In genomic region chr1:109499081-109499480, GRCh38 we compare ENCODE assay signal across 1 cellular context.
TF ChIP-seq lines count a peak whose summit lies in the region.

No MANE protein-coding gene starts in this region.

TF ChIP-seq in IMR-90, 13 proteins besides CTCF, POLR2A, EP300 and RAD21:
- TF ChIP-seq RCOR1 (IDR thresholded peaks at IDR 0.05; ENCODE audit: insufficient replicate concordance, low read length): no peak
- no peak for TF ChIP-seq USF2 (IDR thresholded peaks at IDR 0.05; ENCODE audit: low read depth, low read length)
- no peak for TF ChIP-seq MAFK (IDR thresholded peaks at IDR 0.05; ENCODE audit: low read depth, low read length)
- TF ChIP-seq FOS (IDR thresholded peaks at IDR 0.05; ENCODE audit: low read depth, low read length): no peak
- no peak for TF ChIP-seq SMC3 (IDR thresholded peaks at IDR 0.05; ENCODE audit: low read depth, low read length)
- TF ChIP-seq MXI1 (IDR thresholded peaks at IDR 0.05; ENCODE audit: borderline replicate concordance, low read depth, low read length): no peak
- no peak for TF ChIP-seq RFX5 (IDR thresholded peaks at IDR 0.05; ENCODE audit: low read depth, low read length)
- no peak for TF ChIP-seq MAZ (IDR thresholded peaks at IDR 0.05; ENCODE audit: borderline replicate concordance, low read depth, low read length)
- no peak for TF ChIP-seq BHLHE40 (IDR thresholded peaks at IDR 0.05; ENCODE audit: low read depth, low read length)
- TF ChIP-seq ELK1 (IDR thresholded peaks at IDR 0.05; ENCODE audit: borderline replicate concordance, low read depth, low read length): no peak
- no peak for TF ChIP-seq NFE2L2 (IDR thresholded peaks at IDR 0.05; ENCODE audit: low read depth, low read length)
- no peak for TF ChIP-seq CEBPB (IDR thresholded peaks at IDR 0.05; ENCODE audit: low read depth, low read length)
